Comparison of ENCODE assay signal across 23 cellular contexts in the genomic region with DNA sequence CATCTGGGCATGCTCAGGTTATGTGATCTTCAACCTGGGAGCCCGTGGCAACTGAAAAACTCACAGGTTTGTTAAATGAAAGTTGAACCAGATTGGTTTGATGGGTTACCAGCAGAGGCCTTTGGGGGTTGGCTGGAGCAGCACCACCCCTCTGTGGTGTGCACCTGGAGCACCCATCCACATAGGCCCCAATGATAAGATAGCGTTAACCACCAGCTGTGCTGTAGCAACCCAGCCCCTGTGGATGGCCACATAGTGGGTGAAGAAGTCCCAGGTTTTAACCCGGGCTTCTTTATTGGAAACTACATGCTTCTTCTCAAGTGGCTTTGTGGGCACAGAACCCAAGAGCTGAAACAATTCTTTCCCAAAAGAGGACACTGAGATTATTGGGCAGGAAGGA.
"Had no signal": no experiment of that assay in that cellular context is flagged by ENCODE, and none has a peak within 500 bp of the region (broad histone marks: within the 10 kb centered on the region; RNA-seq: fewer than 3 reads in every experiment).

No MANE protein-coding gene starts in this region.

- H3K9me3 ChIP-seq: gastroesophageal sphincter, heart left ventricle, left ventricle myocardium inferior, prostate gland, right atrium auricular region, suprapubic skin, transverse colon, vagina had no signal

- H3K4me1 ChIP-seq: gastroesophageal sphincter, heart left ventricle, left ventricle myocardium inferior, prostate gland, right atrium auricular region, transverse colon, vagina had no signal

- H3K36me3 ChIP-seq: gastroesophageal sphincter, heart left ventricle, left ventricle myocardium inferior, prostate gland, right atrium auricular region, suprapubic skin, transverse colon, vagina had no signal

- H3K27ac Mint-ChIP-seq: activated CD4-positive, alpha-beta T cell treated with anti-CD3 and anti-CD28 coated beads, Interleukin-2, amount 10 ng/mL, durations not matched to agents 24 days and 14 days; activated naive CD8-positive, alpha-beta T cell treated with anti-CD3 and anti-CD28 coated beads, Interleukin-2, amount 50 U/mL, for 24 hours; activated T-helper 1 cell treated with anti-CD3 and anti-CD28 coated beads, Interleukin-12 subunit alpha, Interleukin-12 subunit beta, Interleukin-2, Interleukin-4 antibody, amounts not matched to agents 30 ng/mL and 10 ng/mL and 1 ng/mL, durations not matched to agents 14 hours and 24 hours and 36 hours; brain; stimulated activated naive CD8-positive, alpha-beta T cell treated with anti-CD3 and anti-CD28 coated beads, Interleukin-15, Interleukin-2, amounts not matched to agents 100 ng/mL and 50 ng/mL, for 24 hours had no signal

- H3K4me3 Mint-ChIP-seq: activated CD4-positive, alpha-beta T cell treated with anti-CD3 and anti-CD28 coated beads, Interleukin-2, amount 10 ng/mL, durations not matched to agents 24 days and 14 days; activated naive CD8-positive, alpha-beta T cell treated with anti-CD3 and anti-CD28 coated beads, Interleukin-2, amount 50 U/mL, for 24 hours; activated T-helper 1 cell treated with anti-CD3 and anti-CD28 coated beads, Interleukin-12 subunit alpha, Interleukin-12 subunit beta, Interleukin-2, Interleukin-4 antibody, amounts not matched to agents 30 ng/mL and 10 ng/mL and 1 ng/mL, durations not matched to agents 14 hours and 24 hours and 36 hours; brain; neural crest cell; stimulated activated naive CD8-positive, alpha-beta T cell treated with anti-CD3 and anti-CD28 coated beads, Interleukin-15, Interleukin-2, amounts not matched to agents 100 ng/mL and 50 ng/mL, for 24 hours had no signal

- H3K27me3 ChIP-seq: gastroesophageal sphincter, heart left ventricle, right atrium auricular region, suprapubic skin, transverse colon, vagina had no signal

- ATAC-seq: activated naive CD8-positive, alpha-beta T cell treated with anti-CD3 and anti-CD28 coated beads, Interleukin-2, amount 50 U/mL, for 24 hours; gastroesophageal sphincter had no signal

- H3K36me3 Mint-ChIP-seq: brain had no signal

- H3K27me3 Mint-ChIP-seq: activated naive CD8-positive, alpha-beta T cell treated with anti-CD3 and anti-CD28 coated beads, Interleukin-2, amount 50 U/mL, for 24 hours; stimulated activated naive CD8-positive, alpha-beta T cell treated with anti-CD3 and anti-CD28 coated beads, Interleukin-15, Interleukin-2, amounts not matched to agents 100 ng/mL and 50 ng/mL, for 24 hours had no signal

- H3K9me3 Mint-ChIP-seq: activated CD4-positive, alpha-beta T cell treated with anti-CD3 and anti-CD28 coated beads, Interleukin-2, amount 10 ng/mL, durations not matched to agents 24 days and 14 days; activated naive CD8-positive, alpha-beta T cell treated with anti-CD3 and anti-CD28 coated beads, Interleukin-2, amount 50 U/mL, for 24 hours; activated T-helper 1 cell treated with anti-CD3 and anti-CD28 coated beads, Interleukin-12 subunit alpha, Interleukin-12 subunit beta, Interleukin-2, Interleukin-4 antibody, amounts not matched to agents 30 ng/mL and 10 ng/mL and 1 ng/mL, durations not matched to agents 14 hours and 24 hours and 36 hours; brain; neural crest cell; stimulated activated naive CD8-positive, alpha-beta T cell treated with anti-CD3 and anti-CD28 coated beads, Interleukin-15, Interleukin-2, amounts not matched to agents 100 ng/mL and 50 ng/mL, for 24 hours had no signal

- DNase-seq: activated CD4-positive, alpha-beta T cell treated with anti-CD3 and anti-CD28 coated beads, Interleukin-2, amount 10 ng/mL, durations not matched to agents 24 days and 14 days; activated naive CD4-positive, alpha-beta T cell treated with Interleukin-2 at 50 U/mL for 16 hours; activated naive CD8-positive, alpha-beta T cell treated with anti-CD3 and anti-CD28 coated beads, Interleukin-2, amount 50 U/mL, for 24 hours; activated T-cell treated with anti-CD3 and anti-CD28 coated beads for 4 hours; anterior cingulate cortex; central memory CD4-positive, alpha-beta T cell; heart left ventricle; kidney glomerular epithelial cell; left ventricle myocardium inferior; stimulated activated CD4-positive, alpha-beta T cell treated with anti-CD3 and anti-CD28 coated beads, Interleukin-12 subunit alpha, Interleukin-12 subunit beta, amount 100 ng/mL, for 4 hours; stimulated activated CD4-positive, alpha-beta T cell treated with anti-CD3 and anti-CD28 coated beads, Interleukin-1b, Interleukin-23, amount 100 ng/mL, for 48 hours; T1000; transverse colon had no signal

- H3K4me3 ChIP-seq: coronary artery, gastroesophageal sphincter, heart left ventricle, left ventricle myocardium inferior, prostate gland, right atrium auricular region, suprapubic skin, transverse colon, vagina had no signal
